ENCODE assay signal across 31 cellular contexts in genomic region chr15:73488698-73489097, GRCh38. TPM values are rescaled to one million over a fixed set of nuclear protein-coding genes. Genes with fewer than 3 reads are reported as not detected.
"Had no signal": no experiment of that assay in that cellular context is flagged by ENCODE, and none has a peak within 500 bp of the region (broad histone marks: within the 10 kb centered on the region; RNA-seq: fewer than 3 reads in every experiment).

No MANE protein-coding gene starts in this region.

- ATAC-seq: stimulated activated effector memory CD8-positive, alpha-beta T cell treated with anti-CD3 and anti-CD28 coated beads, Interleukin-12 subunit alpha, Interleukin-12 subunit beta, amount 100 ng/mL, for 72 hours; stimulated activated memory B cell treated with anti-CD40 and anti-IgM and Interleukin-4, amounts not matched to agents 10 μg/mL and 1 μg/mL and 100 μg/mL, for 72 hours; stimulated activated naive B cell treated with anti-CD40 and anti-IgM and Interleukin-4, amounts not matched to agents 10 μg/mL and 1 μg/mL and 100 μg/mL, for 72 hours; stimulated activated naive CD8-positive, alpha-beta T cell treated with anti-CD3 and anti-CD28 coated beads, Interleukin-15, amount 100 ng/mL, for 72 hours; stimulated activated naive CD8-positive, alpha-beta T cell treated with anti-CD3 and anti-CD28 coated beads, Interleukin-15, Interleukin-2, amounts not matched to agents 100 U/mL and 50 U/mL, for 24 hours; upper lobe of right lung had no signal

- H3K27ac ChIP-seq: stomach, suprapubic skin, testis, thoracic aorta, thyroid gland, tibial artery, tibial nerve, transverse colon, upper lobe of left lung, upper lobe of right lung, uterus, vagina had no signal

- H3K4me1 ChIP-seq: stomach, suprapubic skin, testis, tibial nerve, transverse colon, upper lobe of right lung, uterus, vagina had no signal

- H3K9me3 ChIP-seq: stomach, suprapubic skin, testis, thoracic aorta, thyroid gland, tibial artery, tibial nerve, transverse colon, upper lobe of left lung, upper lobe of right lung, uterus, vagina had no signal

- DNase-seq: stimulated activated CD4-positive, alpha-beta T cell treated with anti-CD3 and anti-CD28 coated beads, Interleukin-2, amount 100 ng/mL, for 48 hours; stimulated activated CD4-positive, alpha-beta T cell treated with anti-CD3 and anti-CD28 coated beads, Interleukin-4, amount 100 ng/mL, for 1 hour; stimulated activated CD4-positive, alpha-beta T cell treated with anti-CD3 and anti-CD28 coated beads, Interleukin-4, amount 100 ng/mL, for 24 hours; stimulated activated CD4-positive, alpha-beta T cell treated with anti-CD3 and anti-CD28 coated beads, Interleukin-4, amount 100 ng/mL, for 4 hours; stimulated activated CD8-positive, alpha-beta memory T cell treated with anti-CD3 and anti-CD28 coated beads, Interleukin-4, amount 100 ng/mL, for 48 hours; stimulated activated naive B cell treated with anti-CD40 and anti-IgM and Interleukin-4, amounts not matched to agents 10 μg/mL and 1 μg/mL and 100 μg/mL, for 72 hours; stimulated activated naive CD4-positive, alpha-beta T cell; stimulated activated naive CD4-positive, alpha-beta T cell treated with Interleukin-2 at 50 U/mL for 16 hours; stimulated activated naive CD8-positive, alpha-beta T cell treated with anti-CD3 and anti-CD28 coated beads, Interleukin-15, amount 100 ng/mL, for 72 hours; stimulated activated naive CD8-positive, alpha-beta T cell treated with anti-CD3 and anti-CD28 coated beads, Interleukin-15, Interleukin-2, amounts not matched to agents 100 U/mL and 50 U/mL, for 24 hours; stomach; substantia nigra; testis; thyroid gland; tibial artery; transverse colon; trophoblast cell; upper lobe of left lung; upper lobe of right lung; uterus had no signal

- FAIRE-seq: urothelium cell line had no signal

- H3K27me3 ChIP-seq: stomach, suprapubic skin, testis, thyroid gland, tibial artery, tibial nerve, transverse colon, upper lobe of left lung, upper lobe of right lung, uterus, vagina had no signal

- H3K4me3 ChIP-seq: stomach, suprapubic skin, testis, thoracic aorta, thyroid gland, tibial artery, tibial nerve, transverse colon, upper lobe of left lung, upper lobe of right lung, uterus, vagina had no signal

- H3K36me3 ChIP-seq: stomach, suprapubic skin, thoracic aorta, thyroid gland, tibial artery, tibial nerve, transverse colon, upper lobe of left lung, upper lobe of right lung, uterus, vagina had no signal

RNA-seq across cellular contexts. Expression of gene REC114, which starts 45.7 kb away (rescaled TPM):
- total RNA-seq: stomach, subcutaneous adipose tissue, suprapubic skin, temporal lobe, thoracic aorta, thyroid gland, tibial nerve, transverse colon, upper lobe of left lung, upper lobe of right lung, ureter, urinary bladder, uterus, vagina had no signal
- polyA plus RNA-seq: stomach, urinary bladder had no signal
